8 cellular contexts compared by ENCODE assay signal in the genomic region with DNA sequence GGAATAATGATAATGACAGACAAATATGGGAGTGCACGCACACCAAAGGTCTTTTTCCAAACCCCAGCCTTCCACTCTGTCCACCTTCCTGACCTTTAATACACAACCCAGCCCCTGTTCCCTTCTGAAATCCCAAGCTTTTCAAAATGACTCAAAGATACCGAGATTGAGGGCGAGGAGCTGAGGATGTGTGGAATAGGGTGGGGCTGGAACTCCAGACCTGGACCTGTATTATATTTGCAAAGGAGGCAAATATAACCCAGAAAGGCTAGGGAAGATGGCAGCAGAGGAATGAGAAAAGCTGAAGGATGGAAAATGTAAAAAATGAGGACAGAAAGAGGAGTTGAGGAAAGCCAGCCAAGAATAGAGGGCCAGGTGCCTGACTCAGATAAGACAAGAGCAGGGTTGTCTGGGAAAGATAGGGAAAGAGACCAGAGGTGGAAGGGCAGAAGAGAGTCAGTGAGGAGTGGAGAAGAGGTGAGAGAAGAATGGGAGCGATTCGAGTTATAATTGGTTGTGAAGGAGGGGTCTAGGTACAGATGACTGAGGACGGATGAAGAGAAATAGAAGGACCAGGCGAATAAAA. TPM values are rescaled to one million over a fixed set of nuclear protein-coding genes. Genes with fewer than 3 reads are reported as not detected.
DNase-seq lines count a peak whose midpoint lies in the region; ATAC-seq and TF ChIP-seq lines count a peak whose summit lies in the region.

No MANE protein-coding gene starts in this region.

- intact Hi-C loops in lower leg skin (cut with DNase I; ENCODE audit: low total_unique reads): no loop called here

- peak overlapping the region; percentile 81 for H3K4me3 Mint-ChIP-seq in neural crest cell

- H3K4me1 Mint-ChIP-seq in neural crest cell: peaks cover 63% of the 10 kb centered on the region

- peak overlapping the region; percentile 82 to 100 for H3K27ac ChIP-seq in coronary artery

- no peak for TF ChIP-seq POLR2A in lower leg skin (IDR thresholded peaks at IDR 0.05)

- no peaks in the 10 kb centered on the region for H3K36me3 ChIP-seq in GM06990 (ENCODE audit: control insufficient read depth, insufficient read depth, low read length)

- peaks cover 5% of the 10 kb centered on the region for H3K9me3 Mint-ChIP-seq in neural crest cell

- TF ChIP-seq CTCF in GM06990 (IDR thresholded peaks at IDR 0.05; ENCODE audit: insufficient read depth, low read length, poor library complexity, severe bottlenecking): no peak
- TF ChIP-seq CTCF in coronary artery (IDR thresholded peaks at IDR 0.05): no peak
- no peak for TF ChIP-seq CTCF in neural crest cell (conservative IDR thresholded peaks at IDR 0.05)
- no peak for TF ChIP-seq CTCF in lower leg skin (IDR thresholded peaks at IDR 0.05)

- ATAC-seq in activated CD4-positive, CD25-positive, alpha-beta regulatory T cell treated with anti-CD3 and anti-CD28 coated beads, Interleukin-2, amount 50 U/mL, for 24 hours: no peak

- DNase-seq in GM06990 (ENCODE audit: extremely low read depth, insufficient read length): no peak
- DNase-seq in NCI-H2171 (lab: John Stamatoyannopoulos, UW): peak; percentile 86
- DNase-seq in coronary artery (ENCODE audit: low spot score): no peak
- DNase-seq in neural crest cell (ENCODE audit: low read depth, low spot score): no peak
- DNase-seq in GOT3 (lab: John Stamatoyannopoulos, UW): no peak
- DNase-seq in lower leg skin (ENCODE audit: low spot score in 2 of 2): no peak
- DNase-seq in activated CD4-positive, CD25-positive, alpha-beta regulatory T cell (lab: John Stamatoyannopoulos, UW): no peak

- 20 to 24% methylated on average over 7 of the region's 7 CpGs for WGBS in lower leg skin, 2 donors

- peaks cover 6% of the 10 kb centered on the region for H3K36me3 Mint-ChIP-seq in neural crest cell (ENCODE audit: low read depth)

- H3K4me3 ChIP-seq in GM06990 (replicated peaks; ENCODE audit: low read depth, low read length) (peak overlapping the region; percentile 76; the same call in 1 of the 2 replicates), coronary artery (peak overlapping the region; percentile 96), lower leg skin (ENCODE audit: low read depth, poor library complexity, severe bottlenecking) (no peak overlapping the region)

- H3K27ac Mint-ChIP-seq in neural crest cell (ENCODE audit: unreplicated experiment): no peak overlapping the region

- no peaks in the 10 kb centered on the region for H3K27me3 ChIP-seq in GM06990 (replicated peaks; ENCODE audit: control insufficient read depth, insufficient read depth, low read length)

- peaks cover 6% of the 10 kb centered on the region for H3K27me3 Mint-ChIP-seq in neural crest cell (ENCODE audit: low read depth)

RNA-seq across cellular contexts. Expression of a gene that starts 1.0 kb away (rescaled TPM):
- total RNA-seq in neural crest cell (629 and 669 TPM in 2 replicates), lower leg skin (100 to 1,000 TPM in 2 of 4 donors, 10 to 100 TPM in 2; 91.6 to 131 (median 114) TPM)

RNA-seq across cellular contexts. Expression of a gene that starts 7.2 kb away (rescaled TPM):
- total RNA-seq in neural crest cell (4.7 and 4.9 TPM in 2 replicates), lower leg skin (1 to 10 TPM in 1 of 4 donors, under 1 TPM in 1, not detected in 2; 0.52 to 1.1 TPM)

RNA-seq across cellular contexts. Expression of a gene that starts 12.2 kb away (rescaled TPM):
- 203 and 217 TPM in 2 replicates for total RNA-seq in neural crest cell
- 100 to 1,000 TPM; 140 to 196 (median 175) TPM for total RNA-seq in lower leg skin

RNA-seq across cellular contexts. Expression of a gene that starts 24.2 kb away (rescaled TPM):
- total RNA-seq in neural crest cell: 3.8 and 4.1 TPM in 2 replicates
- 1 to 10 TPM; 2.9 to 7.0 (median 3.6) TPM for total RNA-seq in lower leg skin

RNA-seq across cellular contexts. Expression of a gene that starts 41.3 kb away (rescaled TPM):
- total RNA-seq in neural crest cell: 37.5 and 37.7 TPM in 2 replicates
- 10 to 100 TPM; 46.3 to 64.6 (median 56.6) TPM for total RNA-seq in lower leg skin
